ENCODE assay signal across 8 cellular contexts in the genomic region with DNA sequence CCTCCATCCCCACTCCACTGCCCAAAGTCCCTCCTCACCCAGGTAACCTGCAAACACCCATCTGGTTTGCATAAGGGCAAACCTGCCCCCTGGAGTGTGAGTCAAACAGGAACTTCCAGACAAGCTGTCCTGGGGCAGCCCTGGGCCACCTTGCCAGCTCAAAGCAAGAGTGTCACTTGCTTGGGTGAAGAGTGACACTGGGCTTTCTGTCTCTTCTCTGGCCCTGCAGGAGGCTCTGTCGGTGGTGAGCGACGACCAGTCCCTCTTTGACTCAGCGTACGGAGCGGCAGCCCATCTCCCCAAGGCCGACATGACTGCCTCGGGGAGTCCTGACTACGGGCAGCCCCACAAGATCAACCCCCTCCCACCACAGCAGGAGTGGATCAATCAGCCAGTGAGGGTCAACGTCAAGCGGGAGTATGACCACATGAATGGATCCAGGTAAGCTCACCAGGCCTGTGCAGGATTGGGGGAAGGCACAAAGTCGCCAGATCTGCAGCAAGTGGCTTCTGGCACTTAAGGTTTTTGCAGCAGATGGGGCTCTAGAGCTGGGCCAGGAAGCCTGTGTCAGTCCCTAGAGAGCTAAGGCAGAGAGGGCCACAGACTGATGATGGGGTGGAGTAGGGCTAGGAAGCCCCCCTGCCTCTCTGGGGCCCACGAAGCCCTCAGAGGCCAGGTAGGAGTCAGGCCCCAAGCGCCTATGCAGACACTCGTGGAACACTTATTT.
DNase-seq lines count a peak whose midpoint lies in the region; ATAC-seq lines count a peak whose summit lies in the region.

No MANE protein-coding gene starts in this region.

- ATAC-seq in HG02870 (IDR thresholded peaks at IDR 0.05; ENCODE audit: unreplicated experiment), result peak; percentile 73

- DNase-seq in activated naive CD4-positive, alpha-beta T cell treated with Interleukin-2 at 50 U/mL for 16 hours, result peak; percentile 44
- no peak for DNase-seq in activated naive CD4-positive, alpha-beta T cell treated with anti-CD3 and anti-CD28 coated beads, Interleukin-2, amount 50 U/mL, for 16 hours
- DNase-seq in activated CD4-positive, alpha-beta T cell treated with anti-CD3 and anti-CD28 coated beads, Interleukin-2, amount 50 U/mL, for 48 hours, result peak; percentile 61 to 73
- peak; percentile 56 to 61 for DNase-seq in stimulated activated CD8-positive, alpha-beta memory T cell treated with anti-CD3 and anti-CD28 coated beads, Interleukin-7, amount 100 ng/mL, for 48 hours (ENCODE audit: extremely low read depth in 1 of 2, low read depth in 1 of 2)
- DNase-seq in NCI-H128 (lab: John Stamatoyannopoulos, UW; ENCODE audit: unreplicated experiment) (no peak), NCI-H510A treated with DMSO at 0.1 percent for 48 hours (lab: John Stamatoyannopoulos, UW) (no peak), NCI-H2227 (lab: John Stamatoyannopoulos, UW; ENCODE audit: unreplicated experiment) (no peak)

Comparison
In these comparisons a context has a peak if more than half of its experiments do, and no peak if none do; other contexts are left out.
1. DNase-seq: peak in activated naive CD4-positive, alpha-beta T cell treated with Interleukin-2 at 50 U/mL for 16 hours (single experiment), activated CD4-positive, alpha-beta T cell treated with anti-CD3 and anti-CD28 coated beads, Interleukin-2, amount 50 U/mL, for 48 hours (2 of 2) and stimulated activated CD8-positive, alpha-beta memory T cell treated with anti-CD3 and anti-CD28 coated beads, Interleukin-7, amount 100 ng/mL, for 48 hours (2 of 2); none in activated naive CD4-positive, alpha-beta T cell treated with anti-CD3 and anti-CD28 coated beads, Interleukin-2, amount 50 U/mL, for 16 hours (single experiment), NCI-H128 (single experiment), NCI-H510A treated with DMSO at 0.1 percent for 48 hours (single experiment) and NCI-H2227 (single experiment).